Comparison of ENCODE assay signal across 9 cellular contexts in genomic region chr7:55548295-55548731, GRCh38. TPM values are rescaled to one million over a fixed set of nuclear protein-coding genes. Genes with fewer than 3 reads are reported as not detected.
A peak's percentile ranks its signal among the peaks of the same experiment; 100 is the strongest.
DNase-seq lines count a peak whose midpoint lies in the region; ATAC-seq, FAIRE-seq and TF ChIP-seq lines count a peak whose summit lies in the region.
"Had no signal": no experiment of that assay in that cellular context is flagged by ENCODE, and none has a peak within 500 bp of the region (broad histone marks: within the 10 kb centered on the region; RNA-seq: fewer than 3 reads in every experiment).

No MANE protein-coding gene starts in this region.

- intact Hi-C loops in OCI-LY7 (cut with micrococcal nuclease; ENCODE audit: unreplicated experiment) (no loop called here), Right ventricle myocardium superior (cut with DNase I) (no loop called here)
- intact Hi-C loops in activated T-helper 2 cell treated with anti-CD3 and anti-CD28 coated beads, Interferon-gamma antibody, Interleukin-2, Interleukin-4, amounts not matched to agents 10 μg/mL and 5 μg/mL and 100 μg/mL, durations not matched to agents 14 hours and 24 hours and 36 hours (cut with micrococcal nuclease), result no loop called here

- no peak overlapping the region for H3K27ac ChIP-seq in OCI-LY7 (ENCODE audit: low read depth, low read length, poor library complexity, severe bottlenecking)
- H3K27ac ChIP-seq: left ventricle myocardium inferior had no signal

- peaks cover 97% of the 10 kb centered on the region for H3K79me2 ChIP-seq in OCI-LY7 (ENCODE audit: insufficient read depth, low read depth, low read length)

- H3K4me1 ChIP-seq in OCI-LY7 (ENCODE audit: insufficient read depth, low read length, poor library complexity, severe bottlenecking), result peaks cover 56% of the 10 kb centered on the region

- CTCF ChIA-PET in OCI-LY7 (lab: Charles Lee; ENCODE audit: unreplicated experiment), result no interaction called here

- no peak overlapping the region for H3K4me3 ChIP-seq in OCI-LY7 (ENCODE audit: low read depth, low read length, poor library complexity, severe bottlenecking)
- H3K4me3 ChIP-seq: left ventricle myocardium inferior had no signal

- no peaks in the 10 kb centered on the region for H3K27me3 Mint-ChIP-seq in activated T-helper 2 cell treated with anti-CD3 and anti-CD28 coated beads, Interferon-gamma antibody, Interleukin-2, Interleukin-4, amounts not matched to agents 10 μg/mL and 5 μg/mL and 100 μg/mL, durations not matched to agents 14 hours and 24 hours and 36 hours (ENCODE audit: low read depth)

- peaks cover 36% of the 10 kb centered on the region for H3K4me1 Mint-ChIP-seq in activated T-helper 2 cell treated with anti-CD3 and anti-CD28 coated beads, Interferon-gamma antibody, Interleukin-2, Interleukin-4, amounts not matched to agents 10 μg/mL and 5 μg/mL and 100 μg/mL, durations not matched to agents 14 hours and 24 hours and 36 hours (ENCODE audit: low read depth)

- H3K9me3 ChIP-seq in OCI-LY7 (ENCODE audit: low read length), result no peaks in the 10 kb centered on the region
- H3K9me3 ChIP-seq: left ventricle myocardium inferior had no signal

- ATAC-seq in HG02870 (IDR thresholded peaks at IDR 0.05; ENCODE audit: unreplicated experiment) (peak; percentile 46), Right ventricle myocardium superior (ENCODE audit: poor library complexity) (no peak)

- H3K27ac Mint-ChIP-seq in activated T-helper 2 cell treated with anti-CD3 and anti-CD28 coated beads, Interferon-gamma antibody, Interleukin-2, Interleukin-4, amounts not matched to agents 10 μg/mL and 5 μg/mL and 100 μg/mL, durations not matched to agents 14 hours and 24 hours and 36 hours, result no peak overlapping the region

- POLR2A ChIA-PET in OCI-LY7 (lab: Charles Lee), result interaction anchor here (0.6 to 2.7 kb wide), 4 partner anchors 10 to 455 kb away, joined by 3 to 15 read pairs (median 4); no protein-coding TSS in a partner anchor

- H2AFZ ChIP-seq in OCI-LY7 (ENCODE audit: low read length), result no peak overlapping the region

- H3K9me2 ChIP-seq in OCI-LY7 (ENCODE audit: insufficient read depth, low read length), result no peaks in the 10 kb centered on the region

- H3K9me3 Mint-ChIP-seq in activated T-helper 2 cell treated with anti-CD3 and anti-CD28 coated beads, Interferon-gamma antibody, Interleukin-2, Interleukin-4, amounts not matched to agents 10 μg/mL and 5 μg/mL and 100 μg/mL, durations not matched to agents 14 hours and 24 hours and 36 hours, result no peaks in the 10 kb centered on the region

- peaks cover 41% of the 10 kb centered on the region for H4K20me1 ChIP-seq in OCI-LY7 (ENCODE audit: insufficient read depth, low read length)

- peaks cover 26% of the 10 kb centered on the region for H3K36me3 ChIP-seq in OCI-LY7 (ENCODE audit: insufficient read depth, low read length)
- H3K36me3 ChIP-seq: left ventricle myocardium inferior had no signal

- TF ChIP-seq CTCF in OCI-LY7 (conservative IDR thresholded peaks at IDR 0.05; ENCODE audit: low read length), result no peak

- peak overlapping the region; percentile 81; the same call in 1 of the 2 replicates for H3K4me2 ChIP-seq in OCI-LY7 (ENCODE audit: low read length)

- peaks cover 24% of the 10 kb centered on the region for H3K36me3 Mint-ChIP-seq in activated T-helper 2 cell treated with anti-CD3 and anti-CD28 coated beads, Interferon-gamma antibody, Interleukin-2, Interleukin-4, amounts not matched to agents 10 μg/mL and 5 μg/mL and 100 μg/mL, durations not matched to agents 14 hours and 24 hours and 36 hours (ENCODE audit: low read depth)

- DNase-seq in COLO829 (ENCODE audit: low spot score), result peak; percentile 83
- no peak for DNase-seq in GM19239 (ENCODE audit: insufficient read length, low spot score)
- DNase-seq in OCI-LY7 (ENCODE audit: low spot score), result no peak
- DNase-seq in cerebellum (ENCODE audit: low spot score), result no peak
- no peak for DNase-seq in activated T-helper 2 cell treated with anti-CD3 and anti-CD28 coated beads, Interferon-gamma antibody, Interleukin-2, Interleukin-4, amounts not matched to agents 10 μg/mL and 5 μg/mL and 100 μg/mL, durations not matched to agents 14 hours and 24 hours and 36 hours (ENCODE audit: low spot score)
- DNase-seq in Right ventricle myocardium superior, result no peak
- DNase-seq in stimulated activated CD4-positive, alpha-beta T cell treated with anti-CD3 and anti-CD28 coated beads, Interleukin-1b, Interleukin-23, amount 100 ng/mL, for 48 hours, result no peak
- DNase-seq: left ventricle myocardium inferior had no signal

- H3K4me3 Mint-ChIP-seq in activated T-helper 2 cell treated with anti-CD3 and anti-CD28 coated beads, Interferon-gamma antibody, Interleukin-2, Interleukin-4, amounts not matched to agents 10 μg/mL and 5 μg/mL and 100 μg/mL, durations not matched to agents 14 hours and 24 hours and 36 hours (ENCODE audit: low read depth), result no peak overlapping the region

- peak; percentile 21 for FAIRE-seq in GM19239 (lab: Jason Lieb, UNC)

- no TSS peak for BruUV-seq in OCI-LY7 (replicated peaks; lab: Mats Ljungman, UMichigan)

RNA-seq across cellular contexts. Expression of gene VOPP1, which starts 24.0 kb away (rescaled TPM):
- total RNA-seq in OCI-LY7 (2014; rRNA removed; shearing (Covaris generic)), result 66.9 and 68.8 TPM in 2 replicates
- total RNA-seq in OCI-LY7 (2022), result 72.1 and 73.9 TPM in 2 replicates
- 83.1 TPM for total RNA-seq in cerebellum
- 53.7 and 56.0 TPM in 2 replicates for total RNA-seq in activated T-helper 2 cell treated with anti-CD3 and anti-CD28 coated beads, Interferon-gamma antibody, Interleukin-2, Interleukin-4, amounts not matched to agents 10 μg/mL and 5 μg/mL and 100 μg/mL, durations not matched to agents 14 hours and 24 hours and 36 hours
- 21.8 TPM for total RNA-seq in Right ventricle myocardium superior
